Comparison of ENCODE assay signal across 18 cellular contexts in the genomic region with DNA sequence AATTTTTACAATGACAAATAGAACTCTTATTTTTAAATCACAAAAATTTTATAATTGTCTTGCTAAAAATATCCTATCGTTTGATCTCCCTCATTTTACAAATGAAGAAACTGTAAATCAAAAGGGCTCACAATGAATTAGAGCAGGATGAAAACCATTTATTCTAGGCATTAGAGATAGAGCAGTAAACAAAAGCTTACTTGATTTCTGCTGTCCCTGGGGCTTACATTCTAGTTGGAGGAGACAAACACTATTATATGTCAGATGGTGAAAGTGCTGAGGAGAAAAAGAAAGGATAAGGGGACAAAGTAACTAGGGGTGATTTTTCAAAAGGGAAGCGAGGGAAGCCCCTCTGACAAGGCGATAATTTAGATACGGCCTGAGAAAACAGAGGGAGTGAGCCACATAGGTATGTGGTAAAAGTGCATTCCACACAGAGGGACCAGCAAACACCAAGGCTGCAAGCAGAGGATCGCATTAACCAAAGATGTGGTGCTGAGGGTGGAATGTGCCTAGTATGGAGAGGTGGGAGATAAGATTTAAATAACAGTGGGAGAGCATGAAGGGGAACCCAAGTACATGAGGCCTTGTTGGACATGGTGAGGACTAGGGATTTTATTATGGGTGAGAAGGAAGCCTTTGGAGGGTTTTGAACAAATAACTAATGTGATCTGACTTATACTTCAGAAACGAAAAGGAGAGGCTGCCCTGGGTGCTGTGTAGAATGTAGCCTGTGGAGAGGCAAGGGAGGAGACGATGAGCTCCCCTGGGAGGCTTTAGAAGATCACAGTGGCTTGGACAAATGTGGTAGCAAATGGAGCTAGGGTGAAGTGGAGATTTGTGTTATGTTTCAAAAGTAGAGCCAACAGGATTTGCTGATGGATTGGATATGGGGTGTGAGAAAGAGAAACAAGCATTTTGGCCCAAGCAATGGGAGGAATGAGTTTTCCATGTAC.
A peak's percentile ranks its signal among the peaks of the same experiment; 100 is the strongest.
DNase-seq lines count a peak whose midpoint lies in the region; ATAC-seq and TF ChIP-seq lines count a peak whose summit lies in the region.
"Had no signal": no experiment of that assay in that cellular context is flagged by ENCODE, and none has a peak within 500 bp of the region (broad histone marks: within the 10 kb centered on the region; RNA-seq: fewer than 3 reads in every experiment).

No MANE protein-coding gene starts in this region.

- H3K4me3 Mint-ChIP-seq in endothelial cell (ENCODE audit: unreplicated experiment) (peak overlapping the region; percentile 5), neural progenitor cell (no peak overlapping the region)
- no peak overlapping the region for H3K4me3 Mint-ChIP-seq in stimulated activated naive B cell treated with anti-CD40 and anti-IgM and Interleukin-4, amounts not matched to agents 10 μg/mL and 1 μg/mL and 100 μg/mL, for 72 hours
- H3K4me3 Mint-ChIP-seq: CD8-positive, alpha-beta T cell; T-helper 17 cell had no signal

- H3K9me3 ChIP-seq in PC-3 (ENCODE audit: low read length) (no peaks in the 10 kb centered on the region), neural progenitor cell (ENCODE audit: low read depth) (no peaks in the 10 kb centered on the region)
- H3K9me3 ChIP-seq: gastrocnemius medialis had no signal

- TF ChIP-seq CTCF in PC-3 (conservative IDR thresholded peaks at IDR 0.05; ENCODE audit: low read depth, low read length) = no peak
- TF ChIP-seq CTCF in endothelial cell (IDR thresholded peaks at IDR 0.05; ENCODE audit: unreplicated experiment) = no peak
- TF ChIP-seq CTCF in neural progenitor cell (IDR thresholded peaks at IDR 0.05) = no peak

- no peak overlapping the region for H3K27ac Mint-ChIP-seq in endothelial cell (ENCODE audit: unreplicated experiment)
- H3K27ac Mint-ChIP-seq in neural progenitor cell = no peak overlapping the region
- H3K27ac Mint-ChIP-seq in stimulated activated naive B cell treated with anti-CD40 and anti-IgM and Interleukin-4, amounts not matched to agents 10 μg/mL and 1 μg/mL and 100 μg/mL, for 72 hours = no peak overlapping the region
- H3K27ac Mint-ChIP-seq: CD8-positive, alpha-beta T cell; T-helper 17 cell had no signal

- DNase-seq in EH (ENCODE audit: low read depth) (peak; percentile 4), PC-3 (no peak), endothelial cell (ENCODE audit: low spot score) (no peak), neural progenitor cell (ENCODE audit: low spot score) (peak; percentile 8), T1000 (lab: John Stamatoyannopoulos, UW) (no peak)
- DNase-seq in activated CD8-positive, alpha-beta memory T cell treated with anti-CD3 and anti-CD28 coated beads, Interleukin-2, amount 50 U/mL, for 48 hours = no peak
- no peak for DNase-seq in stimulated activated naive B cell treated with anti-CD40 and anti-IgM and Interleukin-4, amounts not matched to agents 10 μg/mL and 1 μg/mL and 100 μg/mL, for 72 hours
- DNase-seq: activated CD4-positive, alpha-beta T cell treated with anti-CD3 and anti-CD28 coated beads for 4 hours; amygdala; CD8-positive, alpha-beta T cell; gastrocnemius medialis; NCI-H1417 treated with DMSO at 0.1 percent for 48 hours; NCI-H446; OCI-M1; right cardiac atrium; stimulated activated naive CD4-positive, alpha-beta T cell treated with Interleukin-2 at 50 U/mL for 16 hours; T-helper 17 cell had no signal

- CTCF ChIA-PET in PC-3 (lab: Charles Lee) = no interaction called here

- ATAC-seq in PC-3 (no peak), HG02852 (IDR thresholded peaks at IDR 0.05; ENCODE audit: unreplicated experiment) (no peak)
- no peak for ATAC-seq in stimulated activated naive B cell treated with anti-CD40 and anti-IgM and Interleukin-4, amounts not matched to agents 10 μg/mL and 1 μg/mL and 100 μg/mL, for 72 hours (replicated peaks)
- ATAC-seq: CD8-positive, alpha-beta T cell; gastrocnemius medialis; right cardiac atrium; T-helper 17 cell had no signal

- H3K36me3 Mint-ChIP-seq in endothelial cell (ENCODE audit: low read depth, unreplicated experiment) (peaks cover 23% of the 10 kb centered on the region), neural progenitor cell (peaks cover 31% of the 10 kb centered on the region)
- H3K36me3 Mint-ChIP-seq in stimulated activated naive B cell treated with anti-CD40 and anti-IgM and Interleukin-4, amounts not matched to agents 10 μg/mL and 1 μg/mL and 100 μg/mL, for 72 hours = peaks cover 41 to 56% of the 10 kb centered on the region in 2 donors

- H3K4me3 ChIP-seq in PC-3 (ENCODE audit: low read length) (0 out of 2 replicates have a peak overlapping the region, but pooled peaks have one; percentile 23), neural progenitor cell (no peak overlapping the region)
- H3K4me3 ChIP-seq: gastrocnemius medialis had no signal

- BruUV-seq in PC-3 (replicated peaks; lab: Mats Ljungman, UMichigan) = no TSS peak

- H3K79me2 ChIP-seq in PC-3 (ENCODE audit: low read length) (no peaks in the 10 kb centered on the region), neural progenitor cell (ENCODE audit: low read depth) (no peaks in the 10 kb centered on the region)

- H3K4me2 ChIP-seq in PC-3 (ENCODE audit: low read length) = peak overlapping the region; percentile 74
- H3K4me2 ChIP-seq in neural progenitor cell = no peak overlapping the region

- H3K4me1 ChIP-seq in PC-3 (ENCODE audit: insufficient read depth, low read length) = peaks cover 43% of the 10 kb centered on the region
- peaks cover 5% of the 10 kb centered on the region for H3K4me1 ChIP-seq in neural progenitor cell

- no peaks in the 10 kb centered on the region for H3K9me3 Mint-ChIP-seq in endothelial cell (ENCODE audit: unreplicated experiment)
- H3K9me3 Mint-ChIP-seq in neural progenitor cell = peaks cover 7% of the 10 kb centered on the region
- H3K9me3 Mint-ChIP-seq in stimulated activated naive B cell treated with anti-CD40 and anti-IgM and Interleukin-4, amounts not matched to agents 10 μg/mL and 1 μg/mL and 100 μg/mL, for 72 hours = peaks cover 2 to 4% of the 10 kb centered on the region in 2 donors
- H3K9me3 Mint-ChIP-seq: CD8-positive, alpha-beta T cell had no signal

- intact Hi-C loops in PC-3 (cut with micrococcal nuclease) = loop anchor here (5.0 kb wide), 2 partner anchors 51 to 414 kb away; no protein-coding TSS in a partner anchor

- H3K36me3 ChIP-seq in PC-3 (ENCODE audit: low read depth, low read length) (peaks cover 16% of the 10 kb centered on the region; the same call in 1 of the 2 replicates), neural progenitor cell (peaks cover 10% of the 10 kb centered on the region)
- H3K36me3 ChIP-seq: gastrocnemius medialis had no signal

- H3K27me3 Mint-ChIP-seq in endothelial cell (ENCODE audit: unreplicated experiment) (no peaks in the 10 kb centered on the region), neural progenitor cell (ENCODE audit: insufficient read depth, low read depth) (no peaks in the 10 kb centered on the region)
- no peaks in the 10 kb centered on the region for H3K27me3 Mint-ChIP-seq in stimulated activated naive B cell treated with anti-CD40 and anti-IgM and Interleukin-4, amounts not matched to agents 10 μg/mL and 1 μg/mL and 100 μg/mL, for 72 hours
- H3K27me3 Mint-ChIP-seq: T-helper 17 cell had no signal

- H3F3A ChIP-seq in PC-3 (ENCODE audit: low read length, unreplicated experiment) (peaks cover 8% of the 10 kb centered on the region), neural progenitor cell (ENCODE audit: low read depth) (no peaks in the 10 kb centered on the region)

- H4K20me1 ChIP-seq in PC-3 (ENCODE audit: low read length) = no peaks in the 10 kb centered on the region
- H4K20me1 ChIP-seq in neural progenitor cell (ENCODE audit: low read depth) = no peaks in the 10 kb centered on the region

- no peaks in the 10 kb centered on the region for H3K9me2 ChIP-seq in PC-3 (replicated peaks; ENCODE audit: low read length)

- H3K27ac ChIP-seq in PC-3 (ENCODE audit: low read length) (peak overlapping the region; percentile 91), neural progenitor cell (peak overlapping the region; percentile 32)
- H3K27ac ChIP-seq: gastrocnemius medialis had no signal

- H3K4me1 Mint-ChIP-seq in endothelial cell (ENCODE audit: unreplicated experiment) (peaks cover 7% of the 10 kb centered on the region), neural progenitor cell (no peaks in the 10 kb centered on the region)
- H3K4me1 Mint-ChIP-seq in stimulated activated naive B cell treated with anti-CD40 and anti-IgM and Interleukin-4, amounts not matched to agents 10 μg/mL and 1 μg/mL and 100 μg/mL, for 72 hours = no peaks in the 10 kb centered on the region

- no peaks in the 10 kb centered on the region for H3K27me3 ChIP-seq in PC-3 (ENCODE audit: low read length)
- H3K27me3 ChIP-seq in neural progenitor cell = no peaks in the 10 kb centered on the region
- H3K27me3 ChIP-seq: gastrocnemius medialis had no signal

- H2AFZ ChIP-seq in PC-3 (ENCODE audit: low read length) (no peak overlapping the region), neural progenitor cell (replicated peaks) (no peak overlapping the region)

- H3K9ac ChIP-seq in PC-3 (ENCODE audit: low read length) = peak overlapping the region; percentile 42
- H3K9ac ChIP-seq in neural progenitor cell = no peak overlapping the region

- POLR2A ChIA-PET in PC-3 (lab: Charles Lee; ENCODE audit: unreplicated experiment) = no interaction called here

Comparison
In these comparisons a context has a peak if more than half of its experiments do, and no peak if none do; other contexts are left out.
1. DNase-seq: peak in EH (single experiment) and neural progenitor cell (single experiment); none in PC-3 (single experiment), endothelial cell (single experiment), T1000 (single experiment), activated CD8-positive, alpha-beta memory T cell treated with anti-CD3 and anti-CD28 coated beads, Interleukin-2, amount 50 U/mL, for 48 hours (single experiment) and stimulated activated naive B cell treated with anti-CD40 and anti-IgM and Interleukin-4, amounts not matched to agents 10 μg/mL and 1 μg/mL and 100 μg/mL, for 72 hours (single experiment).